ENCODE assay signal across 18 cellular contexts in genomic region chr3:119794401-119794800, GRCh38. TPM values are rescaled to one million over a fixed set of nuclear protein-coding genes. Genes with fewer than 3 reads are reported as not detected.
DNase-seq lines count a peak whose midpoint lies in the region; ATAC-seq, FAIRE-seq and TF ChIP-seq lines count a peak whose summit lies in the region.
"Had no signal": no experiment of that assay in that cellular context is flagged by ENCODE, and none has a peak within 500 bp of the region (broad histone marks: within the 10 kb centered on the region; RNA-seq: fewer than 3 reads in every experiment).

No MANE protein-coding gene starts in this region.

- no peak overlapping the region for H3K56ac ChIP-seq in H1 (replicated peaks; ENCODE audit: insufficient read length, low read depth, low read length)

- no peak for FAIRE-seq in H1 (lab: Jason Lieb, UNC)
- FAIRE-seq: GM12892, GM19239 had no signal

- peaks cover 11% of the 10 kb centered on the region for H3K9me3 Mint-ChIP-seq in Caco-2 (ENCODE audit: unreplicated experiment)
- H3K9me3 Mint-ChIP-seq in CD4-positive, alpha-beta T cell = peaks cover 4% of the 10 kb centered on the region

- H4K5ac ChIP-seq in H1 (ENCODE audit: insufficient read length, low read depth, low read length) = no peak overlapping the region

- H2BK5ac ChIP-seq in H1 (ENCODE audit: low read depth, low read length) (no peak overlapping the region), trophoblast cell (ENCODE audit: low read depth, low read length, poor library complexity) (peak overlapping the region; percentile 17)

- no peaks in the 10 kb centered on the region for H3K27me3 Mint-ChIP-seq in Caco-2 (ENCODE audit: insufficient read depth, unreplicated experiment)
- peaks cover 10% of the 10 kb centered on the region for H3K27me3 Mint-ChIP-seq in CD4-positive, alpha-beta T cell

- H3K4me1 ChIP-seq in Caco-2 (peaks cover 31% of the 10 kb centered on the region), H1 (replicated peaks in 1 of 4; ENCODE audit: control insufficient read depth in 3 of 4, insufficient read depth in 4 of 4, low read length in 3 of 4) (peaks cover 0 to 4% (median 3%) of the 10 kb centered on the region in 4 experiments; a peak in 3 of 7 replicates), right lobe of liver (peaks cover 0 to 87% (median 24%) of the 10 kb centered on the region in 4 donors), trophoblast cell (ENCODE audit: control insufficient read depth in 1 of 2, insufficient read depth in 2 of 2, low read length in 2 of 2) (peaks cover 14 to 24% of the 10 kb centered on the region in 2 experiments)

- H3K9ac ChIP-seq in H1 (replicated peaks in 1 of 4; ENCODE audit: extremely low read depth in 1 of 4, low read depth in 3 of 4, low read length in 3 of 4) (no peak overlapping the region), trophoblast cell (ENCODE audit: low read length) (no peak overlapping the region)

- peak overlapping the region in 1 of 2 experiments; percentile 56; a peak in 1 of 4 replicates for H3K4me2 ChIP-seq in H1 (ENCODE audit: insufficient read depth in 1 of 2, low read depth in 2 of 2, low read length in 2 of 2)
- H3K4me2 ChIP-seq in trophoblast cell (ENCODE audit: low read length) = no peak overlapping the region

- peaks cover 25% of the 10 kb centered on the region for H3K4me1 Mint-ChIP-seq in Caco-2 (ENCODE audit: low read depth, unreplicated experiment)
- no peaks in the 10 kb centered on the region for H3K4me1 Mint-ChIP-seq in CD4-positive, alpha-beta T cell (ENCODE audit: low read depth)
- H3K4me1 Mint-ChIP-seq: B cell; CD4-positive, alpha-beta memory T cell had no signal

- peak overlapping the region; percentile 88 for H3K27ac Mint-ChIP-seq in Caco-2 (ENCODE audit: unreplicated experiment)
- H3K27ac Mint-ChIP-seq in CD4-positive, alpha-beta T cell = no peak overlapping the region
- H3K27ac Mint-ChIP-seq: B cell; CD4-positive, alpha-beta memory T cell had no signal

- no peak overlapping the region for H4K12ac ChIP-seq in trophoblast cell (ENCODE audit: low read depth, low read length)

- DNase-seq in Caco-2 (no peak), H1 (ENCODE audit: low read depth in 1 of 2, low spot score in 2 of 2) (no peak), right lobe of liver (no peak), trophoblast cell (no peak), WERI-Rb-1 (no peak), LoVo (ENCODE audit: low spot score) (no peak), NCI-H2107 treated with DMSO at 0.1 percent for 48 hours (lab: John Stamatoyannopoulos, UW; ENCODE audit: unreplicated experiment) (no peak)
- no peak for DNase-seq in CD4-positive, alpha-beta T cell
- DNase-seq: C1 segment of cervical spinal cord; CD4-positive, alpha-beta memory T cell; DND-41; GDM1; GOT3 had no signal

- H2BK12ac ChIP-seq in H1 (ENCODE audit: low read depth, low read length) = peak overlapping the region; percentile 85; the same call in 1 of the 2 replicates
- peak overlapping the region; percentile 94 for H2BK12ac ChIP-seq in trophoblast cell (ENCODE audit: low read length)

- no peaks in the 10 kb centered on the region for H4K20me1 ChIP-seq in H1 (replicated peaks in 1 of 2; ENCODE audit: control insufficient read depth in 1 of 2, insufficient read depth in 2 of 2, low read length in 2 of 2)

- CTCF ChIA-PET in Caco-2 (lab: Charles Lee) (interaction anchor here (0.7 to 0.8 kb wide), 2 partner anchors 31 to 304 kb away, joined by 3 to 7 read pairs; no protein-coding TSS in a partner anchor), H1 (lab: Charles Lee; ENCODE audit: partially characterized antibody) (interaction anchor here (1.5 kb wide), 1 partner anchor 12 kb away, joined by 5 read pairs; no protein-coding TSS in a partner anchor)
- CTCF ChIA-PET in CD4-positive, alpha-beta T cell (lab: Charles Lee) = no interaction called here

- H2BK20ac ChIP-seq in H1 (ENCODE audit: low read length) = no peak overlapping the region

- H3K4me3 ChIP-seq in Caco-2 (ENCODE audit: low read depth, low read length) = no peak overlapping the region
- no peak overlapping the region for H3K4me3 ChIP-seq in H1 (ENCODE audit: extremely low read depth in 1 of 4, insufficient read depth in 2 of 4, low read depth in 3 of 4, low read length in 4 of 4)
- peak overlapping the region in 1 of 3 donors; percentile 14 for H3K4me3 ChIP-seq in right lobe of liver
- H3K4me3 ChIP-seq in trophoblast cell (ENCODE audit: low read depth, low read length) = no peak overlapping the region
- no peak overlapping the region for H3K4me3 ChIP-seq in WERI-Rb-1 (ENCODE audit: low read depth, low read length)
- H3K4me3 ChIP-seq: HAP-1 had no signal

- H3K36me3 ChIP-seq in Caco-2 (ENCODE audit: control insufficient read depth, insufficient read depth, low read length) (no peaks in the 10 kb centered on the region), H1 (ENCODE audit: control insufficient read depth in 2 of 4, insufficient read depth in 4 of 4, low read length in 3 of 4) (no peaks in the 10 kb centered on the region), right lobe of liver (no peaks in the 10 kb centered on the region), trophoblast cell (ENCODE audit: control insufficient read depth in 1 of 2, insufficient read depth in 2 of 2, low read length in 2 of 2) (no peaks in the 10 kb centered on the region), WERI-Rb-1 (no peaks in the 10 kb centered on the region)
- H3K36me3 ChIP-seq: HAP-1 had no signal

- TF ChIP-seq POLR2A in H1 (IDR thresholded peaks at IDR 0.05; ENCODE audit: control extremely low read depth in 1 of 2, low read depth in 2 of 2, low read length in 2 of 2) (no peak), right lobe of liver (IDR thresholded peaks at IDR 0.05) (no peak)

- H3K4ac ChIP-seq in H1 (replicated peaks; ENCODE audit: insufficient read length, low read depth, low read length) (no peak overlapping the region), trophoblast cell (ENCODE audit: low read depth, low read length) (no peak overlapping the region)

- WGBS in H1 (ENCODE audit: extremely low coverage in 1 of 2, insufficient coverage in 1 of 2, insufficient read length in 1 of 2, insufficient replicate concordance in 2 of 2, low coverage in 1 of 2, low lambda C conversion rate in 2 of 2, missing lambda C conversion rate in 1 of 2), 2 experiments = 79% methylated on average over 2 of the region's 2 CpGs; no CpG with 5 or more reads in 1 of the 2 experiments
- WGBS in right lobe of liver (ENCODE audit: insufficient coverage, low coverage, low lambda C conversion rate, missing lambda C conversion rate) = 52% methylated on average over 2 of the region's 2 CpGs
- WGBS in trophoblast cell (ENCODE audit: extremely low coverage, insufficient coverage, insufficient read length) = no CpG with 5 or more reads among the region's 2 CpGs

- peak in 1 of 4 donors; percentile 0 for ATAC-seq in right lobe of liver
- no peak for ATAC-seq in CD4-positive, alpha-beta T cell (ENCODE audit: poor library complexity)

- no peak for TF ChIP-seq RAD21 in H1 (IDR thresholded peaks at IDR 0.05 in 1 of 2, conservative IDR thresholded peaks at IDR 0.05 in 1 of 2; ENCODE audit: low read depth in 2 of 2, low read length in 2 of 2)

- no TSS peak for BruUV-seq in Caco-2 (replicated peaks; lab: Mats Ljungman, UMichigan)

- H3K14ac ChIP-seq in H1 (ENCODE audit: insufficient read length) (no peak overlapping the region), trophoblast cell (ENCODE audit: low read length) (peak overlapping the region; percentile 58)

- no peak for TF ChIP-seq EP300 in H1 (IDR thresholded peaks at IDR 0.05; ENCODE audit: borderline replicate concordance in 1 of 2, low read depth in 2 of 2, low read length in 2 of 2)

- H2BK15ac ChIP-seq in H1 (ENCODE audit: low read length) = no peak overlapping the region

- no peak overlapping the region for H2BK120ac ChIP-seq in H1 (replicated peaks; ENCODE audit: low read depth, low read length)
- peak overlapping the region; percentile 86 for H2BK120ac ChIP-seq in trophoblast cell (ENCODE audit: insufficient read depth, low read length, poor library complexity)

- H3K27me3 ChIP-seq in Caco-2 (replicated peaks; ENCODE audit: control insufficient read depth, insufficient read depth, low read length) (no peaks in the 10 kb centered on the region), H1 (replicated peaks in 1 of 4; ENCODE audit: control insufficient read depth in 3 of 4, extremely low read depth in 1 of 4, insufficient read depth in 3 of 4, low read length in 3 of 4) (no peaks in the 10 kb centered on the region), right lobe of liver (no peaks in the 10 kb centered on the region), trophoblast cell (ENCODE audit: insufficient read depth, low read length) (no peaks in the 10 kb centered on the region), WERI-Rb-1 (ENCODE audit: insufficient read depth, low read depth, severe bottlenecking) (no peaks in the 10 kb centered on the region)
- peaks cover 3% of the 10 kb centered on the region for H3K27me3 ChIP-seq in CD4-positive, alpha-beta T cell (ENCODE audit: control insufficient read depth, insufficient read depth, low read length)

- H3K18ac ChIP-seq in H1 (ENCODE audit: extremely low read depth, low read length) = no peak overlapping the region
- peak overlapping the region; percentile 59 for H3K18ac ChIP-seq in trophoblast cell (ENCODE audit: low read length)

- no peaks in the 10 kb centered on the region for H3K79me2 ChIP-seq in H1 (ENCODE audit: control insufficient read depth in 1 of 2, insufficient read depth in 2 of 2, low read length in 2 of 2)
- no peaks in the 10 kb centered on the region for H3K79me2 ChIP-seq in trophoblast cell (ENCODE audit: control insufficient read depth, insufficient read depth, low read length, poor library complexity)

- H4K8ac ChIP-seq in H1 (ENCODE audit: extremely low read depth, insufficient read depth, low read length) (no peak overlapping the region), trophoblast cell (ENCODE audit: low read depth, low read length) (peak overlapping the region; percentile 9)

- POLR2A ChIA-PET in Caco-2 (lab: Charles Lee) = interaction anchor here (0.6 to 1.1 kb wide), 5 partner anchors 43 to 383 kb away, joined by 3 to 5 read pairs (median 3); no protein-coding TSS in a partner anchor
- POLR2A ChIA-PET in H1 (lab: Charles Lee; ENCODE audit: partially characterized antibody) = interaction anchor here (1.6 kb wide), 1 partner anchor 15 kb away, joined by 5 read pairs; no protein-coding TSS in a partner anchor
- POLR2A ChIA-PET in CD4-positive, alpha-beta T cell (lab: Charles Lee) = no interaction called here

- H4K91ac ChIP-seq in H1 (replicated peaks; ENCODE audit: insufficient read length, low read length) (no peak overlapping the region), trophoblast cell (ENCODE audit: low read depth, low read length) (peak overlapping the region; percentile 72)

- no peak overlapping the region for H3K4me3 Mint-ChIP-seq in Caco-2 (ENCODE audit: unreplicated experiment)
- H3K4me3 Mint-ChIP-seq in CD4-positive, alpha-beta T cell = no peak overlapping the region
- H3K4me3 Mint-ChIP-seq: B cell; CD4-positive, alpha-beta memory T cell had no signal

- H3K23me2 ChIP-seq in H1 (ENCODE audit: low read depth, low read length) = no peaks in the 10 kb centered on the region

- H3K27ac ChIP-seq in H1 (ENCODE audit: low read depth, low read length) (no peak overlapping the region), right lobe of liver (peak overlapping the region; percentile 51 to 94 (median 76)), trophoblast cell (ENCODE audit: low read depth, low read length) (peak overlapping the region; percentile 59), WERI-Rb-1 (no peak overlapping the region)
- H3K27ac ChIP-seq in CD4-positive, alpha-beta T cell (ENCODE audit: low read depth, low read length) = no peak overlapping the region

- H2AK5ac ChIP-seq in H1 (ENCODE audit: low read depth, low read length) = no peak overlapping the region
- peak overlapping the region; percentile 76 for H2AK5ac ChIP-seq in trophoblast cell (ENCODE audit: low read length)

- H3K23ac ChIP-seq in H1 (ENCODE audit: insufficient read length) (no peak overlapping the region), trophoblast cell (ENCODE audit: low read length) (no peak overlapping the region)

- H3K9me3 ChIP-seq in Caco-2 (no peaks in the 10 kb centered on the region), H1 (ENCODE audit: insufficient read depth in 2 of 2, low read depth in 1 of 2, low read length in 1 of 2) (no peaks in the 10 kb centered on the region), right lobe of liver (no peaks in the 10 kb centered on the region), trophoblast cell (ENCODE audit: insufficient read depth, low read depth, low read length) (peaks cover 2% of the 10 kb centered on the region), WERI-Rb-1 (ENCODE audit: severe bottlenecking) (no peaks in the 10 kb centered on the region)
- no peaks in the 10 kb centered on the region for H3K9me3 ChIP-seq in CD4-positive, alpha-beta T cell (ENCODE audit: control insufficient read depth, low read length)
- H3K9me3 ChIP-seq: HAP-1 had no signal

- no peak overlapping the region for H2AFZ ChIP-seq in H1 (ENCODE audit: low read length)
- H2AFZ ChIP-seq in trophoblast cell (ENCODE audit: insufficient read depth, low read length, poor library complexity) = no peak overlapping the region

- intact Hi-C loops in Caco-2 (cut with micrococcal nuclease; ENCODE audit: unreplicated experiment) (no loop called here), right lobe of liver (cut with DNase I) (no loop called here)
- intact Hi-C loops in CD4-positive, alpha-beta T cell (cut with DNase I, micrococcal nuclease) = no loop called here

- no peaks in the 10 kb centered on the region for H3K79me1 ChIP-seq in H1 (ENCODE audit: low read depth, low read length)
- H3K79me1 ChIP-seq in trophoblast cell (ENCODE audit: low read length) = peaks cover 16% of the 10 kb centered on the region

- H3K36me3 Mint-ChIP-seq in Caco-2 (ENCODE audit: insufficient read depth, unreplicated experiment) = peaks cover 6% of the 10 kb centered on the region
- no peaks in the 10 kb centered on the region for H3K36me3 Mint-ChIP-seq in CD4-positive, alpha-beta T cell (ENCODE audit: low read depth)
- H3K36me3 Mint-ChIP-seq: CD4-positive, alpha-beta memory T cell had no signal

- TF ChIP-seq CTCF in Caco-2 (IDR thresholded peaks at IDR 0.05; ENCODE audit: insufficient read depth in 1 of 2, low read depth in 1 of 2, low read length in 1 of 2, severe bottlenecking in 1 of 2, unreplicated experiment in 1 of 2) = no peak
- TF ChIP-seq CTCF in H1 (IDR thresholded peaks at IDR 0.05; ENCODE audit: control extremely low read depth in 1 of 3, insufficient read depth in 1 of 3, low read depth in 1 of 3, low read length in 3 of 3) = no peak
- no peak for TF ChIP-seq CTCF in right lobe of liver (IDR thresholded peaks at IDR 0.05)
- no peak for TF ChIP-seq CTCF in WERI-Rb-1 (IDR thresholded peaks at IDR 0.05; ENCODE audit: low read depth, low read length)
- no peak for TF ChIP-seq CTCF in CD4-positive, alpha-beta T cell (IDR thresholded peaks at IDR 0.05)

RNA-seq across cellular contexts. Expression of gene NR1I2, which starts 12.5 kb away (rescaled TPM):
- not detected in 2 replicates for total RNA-seq in Caco-2 (2022)
- 0.28 and 0.44 TPM in 2 replicates for total RNA-seq in H1 (2021; fragmentation: NEBNext Ultra II Directional; extraction: Animal tissue kit (Norgen Biotek cat#: 25700))
- polyA plus RNA-seq in H1 (2011; rRNA removed) = 1.8 and 2.6 TPM in 2 replicates
- polyA plus RNA-seq in H1 (2011; cell fraction: cytosol; rRNA removed) = 2.6 TPM
- 4.2 TPM for polyA plus RNA-seq in H1 (2011; cell fraction: nucleus; rRNA removed)
- polyA plus RNA-seq in H1 (2012, experiment 1 of 2) = 0.93 to 2.0 TPM (median 1.3 TPM) in 4 replicates
- 0.58 TPM for polyA plus RNA-seq in H1 (2012, experiment 2 of 2)
- 0.16 TPM for polyA plus RNA-seq in H1 (2013, experiment 1 of 2)
- polyA plus RNA-seq in H1 (2013, experiment 2 of 2) = 0.13 TPM
- polyA minus RNA-seq in H1 (2011; rRNA and poly(A)+ RNA removed) = 1.7 TPM in 2 replicates
- polyA minus RNA-seq in H1 (2011; cell fraction: cytosol; rRNA and poly(A)+ RNA removed) = 1.5 TPM
- 3.0 TPM for polyA minus RNA-seq in H1 (2011; cell fraction: nucleus; rRNA and poly(A)+ RNA removed)
- total RNA-seq in right lobe of liver = 100 to 1,000 TPM in 3 of 6 experiments, 10 to 100 TPM in 3; 24.9 to 188 (median 91.4) TPM
- polyA plus RNA-seq in trophoblast cell (2013) = 0.05 TPM in 1 of 2 replicates, not detected in the other
- under 1 TPM in 1 of 2 experiments, not detected in 1; 0.25 TPM for total RNA-seq in CD4-positive, alpha-beta T cell
- total RNA-seq: A172 had no signal

Comparison
In these comparisons a context has a peak if more than half of its experiments do, and no peak if none do; other contexts are left out.
1. H3K27ac ChIP-seq: peak in right lobe of liver (3 of 3) and trophoblast cell (single experiment); none in H1 (single experiment), WERI-Rb-1 (single experiment) and CD4-positive, alpha-beta T cell (single experiment).
2. RNA of gene NR1I2, which starts 12.5 kb away (total RNA-seq): 24.9 to 188 TPM in right lobe of liver; 0.28 to 0.44 TPM in H1, 0.25 TPM in CD4-positive, alpha-beta T cell and not detected in Caco-2; every median in the first group is over 10 times any median in the second.